1 cellular context compared by ENCODE assay signal in genomic region chr2:135798275-135798705, GRCh38.
TF ChIP-seq lines count a peak whose summit lies in the region.

No MANE protein-coding gene starts in this region.

TF ChIP-seq in K562, 482 proteins besides CTCF, POLR2A, EP300 and RAD21:
- TF ChIP-seq SPI1 (IDR thresholded peaks at IDR 0.05; ENCODE audit: borderline replicate concordance, low read depth, low read length) = 0 out of 2 replicates have a peak, but pooled peaks have one; percentile 19
- no peak for TF ChIP-seq FOXM1 (IDR thresholded peaks at IDR 0.05; ENCODE audit: low read depth)
- no peak for TF ChIP-seq FOXM1 (CRISPR knock-in tag; IDR thresholded peaks at IDR 0.05; ENCODE audit: low read depth)
TF ChIP-seq in K562: peak in this region for 1.
